ENCODE assay signal across 13 cellular contexts in the genomic region with DNA sequence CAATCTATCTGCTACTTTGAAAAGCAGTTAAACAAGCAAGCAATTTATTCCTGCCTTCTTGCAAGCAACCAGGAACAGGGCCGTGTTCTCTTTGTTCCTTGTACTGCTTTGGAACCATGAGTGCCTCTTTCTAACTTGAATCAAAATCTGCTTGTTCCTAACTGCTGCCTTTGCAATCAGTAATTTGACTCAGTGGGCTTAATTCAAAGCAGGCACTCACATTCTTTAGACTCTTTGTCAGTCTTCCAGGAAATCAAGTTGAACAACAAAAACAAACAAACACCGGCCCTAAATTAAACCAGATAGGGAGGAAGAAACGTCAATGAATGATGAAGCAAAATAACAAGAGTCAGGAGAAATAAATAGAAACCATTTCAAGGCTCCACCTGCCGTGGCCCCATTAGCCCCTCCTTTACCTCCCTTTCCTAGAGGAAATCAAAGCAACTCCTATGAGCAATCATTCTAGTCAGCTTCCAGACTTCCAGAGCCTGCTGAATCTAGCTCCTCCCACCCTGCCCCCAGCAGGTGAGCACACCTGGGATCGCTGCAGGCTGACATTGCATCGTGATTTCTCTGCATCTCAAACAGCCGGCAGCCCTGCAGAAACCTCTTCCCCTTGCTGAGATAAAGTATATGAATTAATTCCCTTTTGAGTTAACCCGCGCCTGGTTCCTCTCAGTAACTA.
A peak's percentile ranks its signal among the peaks of the same experiment; 100 is the strongest.
DNase-seq lines count a peak whose midpoint lies in the region; ATAC-seq lines count a peak whose summit lies in the region.
"Had no signal": no experiment of that assay in that cellular context is flagged by ENCODE, and none has a peak within 500 bp of the region (broad histone marks: within the 10 kb centered on the region; RNA-seq: fewer than 3 reads in every experiment).

No MANE protein-coding gene starts in this region.

- H3K27me3 ChIP-seq in MG63, result no peaks in the 10 kb centered on the region
- H3K27me3 ChIP-seq: BLaER1 had no signal

- H3K36me3 ChIP-seq in mesodermal cell (ENCODE audit: control insufficient read depth, insufficient read depth, low read length), result no peaks in the 10 kb centered on the region
- H3K36me3 ChIP-seq in MG63, result no peaks in the 10 kb centered on the region
- H3K36me3 ChIP-seq: BLaER1 had no signal

- H3K4me1 ChIP-seq in mesodermal cell (ENCODE audit: control insufficient read depth, insufficient read depth, low read length, poor library complexity, severe bottlenecking), result peaks cover 24% of the 10 kb centered on the region
- H3K4me1 ChIP-seq: BLaER1 had no signal

- H3K9me3 ChIP-seq in mesodermal cell (ENCODE audit: control insufficient read depth, low read length) (no peaks in the 10 kb centered on the region), MG63 (no peaks in the 10 kb centered on the region)
- H3K9me3 ChIP-seq: BLaER1 had no signal

- DNase-seq in COLO668 (lab: John Stamatoyannopoulos, UW; ENCODE audit: unreplicated experiment), result peak; percentile 74
- peak; percentile 41 for DNase-seq in NCI-H2171 (lab: John Stamatoyannopoulos, UW)
- DNase-seq in dermis blood vessel endothelial cell, result peak; percentile 14
- no peak for DNase-seq in MG63
- DNase-seq: activated CD8-positive, alpha-beta memory T cell treated with anti-CD3 and anti-CD28 coated beads, Interleukin-2, amount 10 ng/mL, durations not matched to agents 7 days and 5 days; effector CD4-positive, alpha-beta T cell had no signal

- no peak for ATAC-seq in HG03196 (IDR thresholded peaks at IDR 0.05; ENCODE audit: unreplicated experiment)
- no peak for ATAC-seq in GM19328 (IDR thresholded peaks at IDR 0.05; ENCODE audit: unreplicated experiment)
- no peak for ATAC-seq in HG02852 (IDR thresholded peaks at IDR 0.05; ENCODE audit: unreplicated experiment)
- ATAC-seq: activated CD8-positive, alpha-beta memory T cell treated with anti-CD3 and anti-CD28 coated beads, Interleukin-2, amount 10 ng/mL, durations not matched to agents 7 days and 5 days; Panc1 had no signal

- 56 to 77% methylated on average over 1 to 2 of the region's 9 CpGs for WGBS in mesodermal cell (ENCODE audit: insufficient coverage in 2 of 2), 2 experiments

- H3K4me3 ChIP-seq in mesodermal cell (ENCODE audit: extremely low read depth, insufficient read depth, low read length, poor library complexity, severe bottlenecking) (no peak overlapping the region), MG63 (no peak overlapping the region)
- H3K4me3 ChIP-seq: BLaER1 had no signal

- H3K27ac ChIP-seq in mesodermal cell (ENCODE audit: low read depth, low read length, severe bottlenecking), result peak overlapping the region; percentile 80
- H3K27ac ChIP-seq: BLaER1, HL-60 had no signal
